37 cellular contexts compared by ENCODE assay signal in the genomic region with DNA sequence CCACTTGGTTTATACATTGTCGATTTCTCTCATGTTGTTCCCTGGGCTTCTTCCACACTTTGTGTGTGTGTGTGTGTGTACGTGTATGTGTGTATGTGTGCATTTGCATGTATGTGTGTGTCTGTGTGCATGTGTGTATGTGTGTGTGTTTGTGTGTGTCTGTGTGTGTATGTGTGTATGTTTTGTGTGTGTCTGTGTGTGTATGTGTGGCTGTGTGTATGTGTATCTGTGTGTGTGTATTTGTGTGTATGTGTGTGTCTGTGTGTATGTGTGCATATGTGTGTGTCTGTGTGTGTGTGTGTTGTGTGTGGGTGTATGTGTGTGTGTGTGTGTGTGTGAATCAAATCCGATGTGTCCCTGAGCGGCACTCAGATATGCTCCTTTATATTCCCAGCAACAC. TPM values are rescaled to one million over a fixed set of nuclear protein-coding genes. Genes with fewer than 3 reads are reported as not detected.
"Had no signal": no experiment of that assay in that cellular context is flagged by ENCODE, and none has a peak within 500 bp of the region (broad histone marks: within the 10 kb centered on the region; RNA-seq: fewer than 3 reads in every experiment).

No MANE protein-coding gene starts in this region.

- H3K4me2 ChIP-seq: hepatocyte had no signal

- H3K9ac ChIP-seq: parathyroid adenoma had no signal

- FAIRE-seq: endothelial cell of umbilical vein, islet of Langerhans had no signal

- H3K9me3 ChIP-seq: colonic mucosa, esophagus muscularis mucosa, gastroesophageal sphincter, heart left ventricle, left lung, mucosa of descending colon, right atrium auricular region, sigmoid colon, stomach, thyroid gland had no signal

- H3K27me3 ChIP-seq: colonic mucosa, foreskin keratinocyte, right atrium auricular region, thyroid gland had no signal

- H3K79me2 ChIP-seq: hepatocyte, parathyroid adenoma had no signal

- DNase-seq: colonic mucosa; effector memory CD4-positive, alpha-beta T cell; foreskin keratinocyte; heart left ventricle; left cardiac atrium; left lung; mesenchymal stem cell; mucosa of descending colon; naive B cell; sigmoid colon; stimulated activated CD4-positive, alpha-beta T cell treated with anti-CD3 and anti-CD28 coated beads, Interleukin-2, amount 100 ng/mL, for 24 hours; stimulated activated CD4-positive, alpha-beta T cell treated with anti-CD3 and anti-CD28 coated beads, Interleukin-4, amount 100 ng/mL, for 24 hours; stimulated activated naive CD4-positive, alpha-beta T cell treated with Interleukin-2 at 50 U/mL for 16 hours; stomach; thyroid gland had no signal

- H3K4me1 ChIP-seq: colonic mucosa, esophagus muscularis mucosa, foreskin keratinocyte, gastroesophageal sphincter, left lung, sigmoid colon, stomach had no signal

- ATAC-seq: foreskin keratinocyte; gastroesophageal sphincter; heart left ventricle; left cardiac atrium; left lung; mucosa of descending colon; natural killer cell treated with Interleukin-12 subunit alpha and Interleukin-12 subunit beta and Interleukin-15 and Interleukin-18, amount 100 ng/mL, for 72 hours; stimulated activated effector memory CD8-positive, alpha-beta T cell treated with anti-CD3 and anti-CD28 coated beads, Interleukin-12 subunit alpha, Interleukin-12 subunit beta, amount 100 ng/mL, for 72 hours had no signal

- H3K27ac ChIP-seq: colonic mucosa, esophagus muscularis mucosa, foreskin keratinocyte, gastroesophageal sphincter, heart left ventricle, hepatocyte, left lung, parathyroid adenoma, right atrium auricular region, sigmoid colon, stomach, thyroid gland had no signal

- H3K36me3 ChIP-seq: colonic mucosa, esophagus muscularis mucosa, gastroesophageal sphincter, heart left ventricle, left lung, right atrium auricular region, sigmoid colon, stomach, thyroid gland had no signal

- H2AFZ ChIP-seq: hepatocyte, parathyroid adenoma had no signal

- H3K4me3 ChIP-seq: colonic mucosa, esophagus muscularis mucosa, gastroesophageal sphincter, heart left ventricle, hepatocyte, left lung, mucosa of descending colon, right atrium auricular region, sigmoid colon, stomach, thyroid gland had no signal

RNA-seq across cellular contexts. Expression of a gene that starts 4.5 kb away (rescaled TPM):
- total RNA-seq: colonic mucosa; endothelial cell of umbilical vein; epithelial cell of proximal tubule; esophagus muscularis mucosa; fibroblast of lung; foreskin keratinocyte; hepatocyte; kidney epithelial cell; left lung; lung microvascular endothelial cell; mesothelial cell of epicardium; mucosa of descending colon; natural killer cell treated with Interleukin-12 subunit alpha and Interleukin-12 subunit beta and Interleukin-15 and Interleukin-18, amount 100 ng/mL, for 72 hours; neural crest cell; osteoblast; progenitor cell of endocrine pancreas; right atrium auricular region; sigmoid colon; skeletal muscle tissue; stomach; subcutaneous adipose tissue; temporal lobe; thyroid gland; urinary bladder had no signal
- polyA plus RNA-seq: endothelial cell of umbilical vein, fibroblast of lung, foreskin keratinocyte, hepatocyte, sigmoid colon, stomach, urinary bladder had no signal

RNA-seq across cellular contexts. Expression of a gene that starts 29.0 kb away (rescaled TPM):
- total RNA-seq: endothelial cell of umbilical vein; epithelial cell of proximal tubule; esophagus muscularis mucosa; fibroblast of lung; foreskin keratinocyte; heart left ventricle; hepatocyte; kidney epithelial cell; left cardiac atrium; lung microvascular endothelial cell; mesothelial cell of epicardium; natural killer cell treated with Interleukin-12 subunit alpha and Interleukin-12 subunit beta and Interleukin-15 and Interleukin-18, amount 100 ng/mL, for 72 hours; neural crest cell; osteoblast; progenitor cell of endocrine pancreas; right atrium auricular region; sigmoid colon; skeletal muscle tissue; subcutaneous adipose tissue; temporal lobe; urinary bladder had no signal
- polyA plus RNA-seq: endothelial cell of umbilical vein, fibroblast of lung, foreskin keratinocyte, heart left ventricle, hepatocyte, urinary bladder had no signal

RNA-seq across cellular contexts. Expression of a gene that starts 32.5 kb away (rescaled TPM):
- total RNA-seq: colonic mucosa; endothelial cell of umbilical vein; epithelial cell of proximal tubule; esophagus muscularis mucosa; fibroblast of lung; foreskin keratinocyte; heart left ventricle; hepatocyte; kidney epithelial cell; left cardiac atrium; left lung; lung microvascular endothelial cell; mesothelial cell of epicardium; mucosa of descending colon; natural killer cell treated with Interleukin-12 subunit alpha and Interleukin-12 subunit beta and Interleukin-15 and Interleukin-18, amount 100 ng/mL, for 72 hours; neural crest cell; osteoblast; progenitor cell of endocrine pancreas; right atrium auricular region; sigmoid colon; skeletal muscle tissue; stomach; subcutaneous adipose tissue; temporal lobe; thyroid gland; urinary bladder had no signal
- polyA plus RNA-seq: endothelial cell of umbilical vein, fibroblast of lung, foreskin keratinocyte, heart left ventricle, hepatocyte, sigmoid colon, urinary bladder had no signal

RNA-seq across cellular contexts. Expression of a gene that starts 47.5 kb away (rescaled TPM):
- total RNA-seq: colonic mucosa; endothelial cell of umbilical vein; epithelial cell of proximal tubule; esophagus muscularis mucosa; fibroblast of lung; foreskin keratinocyte; gastroesophageal sphincter; heart left ventricle; hepatocyte; kidney epithelial cell; left cardiac atrium; left lung; lower leg skin; lung microvascular endothelial cell; mesothelial cell of epicardium; mucosa of descending colon; natural killer cell treated with Interleukin-12 subunit alpha and Interleukin-12 subunit beta and Interleukin-15 and Interleukin-18, amount 100 ng/mL, for 72 hours; neural crest cell; osteoblast; progenitor cell of endocrine pancreas; right atrium auricular region; sigmoid colon; skeletal muscle tissue; stomach; subcutaneous adipose tissue; temporal lobe; thyroid gland; urinary bladder had no signal
- polyA plus RNA-seq: endothelial cell of umbilical vein, fibroblast of lung, foreskin keratinocyte, heart left ventricle, hepatocyte, sigmoid colon, stomach, urinary bladder had no signal
